ENCODE assay signal across 16 cellular contexts in genomic region chr13:61900033-61900432, GRCh38.
A peak's percentile ranks its signal among the peaks of the same experiment; 100 is the strongest.
DNase-seq lines count a peak whose midpoint lies in the region; FAIRE-seq and TF ChIP-seq lines count a peak whose summit lies in the region.
"Had no signal": no experiment of that assay in that cellular context is flagged by ENCODE, and none has a peak within 500 bp of the region (broad histone marks: within the 10 kb centered on the region; RNA-seq: fewer than 3 reads in every experiment).

No MANE protein-coding gene starts in this region.

- no peak overlapping the region for H4K91ac ChIP-seq in H9 (ENCODE audit: insufficient read length, low read depth, low read length)

- no peaks in the 10 kb centered on the region for H3K79me1 ChIP-seq in H9 (ENCODE audit: insufficient read depth, low read depth, low read length, poor library complexity, severe bottlenecking)

- H3K9me3 Mint-ChIP-seq in H9 (peaks cover 5% of the 10 kb centered on the region in 2 experiments; a peak in 3 of 5 replicates), endodermal cell (no peaks in the 10 kb centered on the region), neural progenitor cell (peaks cover 4% of the 10 kb centered on the region)

- H3K79me2 ChIP-seq in H9 (ENCODE audit: insufficient read depth, low read length) = no peaks in the 10 kb centered on the region
- H3K79me2 ChIP-seq in neural progenitor cell (ENCODE audit: low read depth) = no peaks in the 10 kb centered on the region

- H3K14ac ChIP-seq in H9 (ENCODE audit: insufficient read depth, low read length) = no peak overlapping the region

- H2BK120ac ChIP-seq in H9 (ENCODE audit: low read depth, low read length, poor library complexity, severe bottlenecking) = no peak overlapping the region

- H2BK20ac ChIP-seq in H9 (ENCODE audit: low read depth, low read length, poor library complexity, severe bottlenecking) = no peak overlapping the region

- no peak overlapping the region for H4K5ac ChIP-seq in H9 (ENCODE audit: insufficient read length, low read depth, low read length)

- H3K18ac ChIP-seq in H9 (ENCODE audit: insufficient read length, low read depth, low read length) = no peak overlapping the region

- H3K4me1 Mint-ChIP-seq in H9 (peaks cover 17 to 24% of the 10 kb centered on the region in 2 experiments), endodermal cell (peaks cover 7% of the 10 kb centered on the region), neural progenitor cell (no peaks in the 10 kb centered on the region)
- H3K4me1 Mint-ChIP-seq: B cell, IgD-negative memory B cell had no signal

- H3K27me3 ChIP-seq in H9 (ENCODE audit: insufficient read depth, low read length) (no peaks in the 10 kb centered on the region), endodermal cell (ENCODE audit: control insufficient read depth, insufficient read depth, low read length, poor library complexity, severe bottlenecking) (no peaks in the 10 kb centered on the region), iPS-20b (ENCODE audit: insufficient read depth, low read length) (no peaks in the 10 kb centered on the region), neural progenitor cell (no peaks in the 10 kb centered on the region), HAP-1 (ENCODE audit: low read depth) (no peaks in the 10 kb centered on the region)

- no peak overlapping the region for H4K8ac ChIP-seq in H9 (replicated peaks; ENCODE audit: insufficient read length, low read depth, low read length)

- no peak overlapping the region for H2BK15ac ChIP-seq in H9 (ENCODE audit: low read depth, low read length)

- no peak overlapping the region for H3K23ac ChIP-seq in H9 (ENCODE audit: insufficient read length, low read depth, low read length)

- H3F3A ChIP-seq in neural progenitor cell (ENCODE audit: low read depth) = no peaks in the 10 kb centered on the region

- no peaks in the 10 kb centered on the region for H3K36me3 ChIP-seq in endodermal cell (ENCODE audit: control insufficient read depth, insufficient read depth, low read length)
- H3K36me3 ChIP-seq in iPS-20b (ENCODE audit: insufficient read depth, low read depth, low read length) = no peaks in the 10 kb centered on the region
- H3K36me3 ChIP-seq in neural progenitor cell = no peaks in the 10 kb centered on the region
- no peaks in the 10 kb centered on the region for H3K36me3 ChIP-seq in HAP-1 (replicated peaks)

- H4K20me1 ChIP-seq in H9 (ENCODE audit: control insufficient read depth, insufficient read depth, insufficient read length) = no peaks in the 10 kb centered on the region
- no peaks in the 10 kb centered on the region for H4K20me1 ChIP-seq in neural progenitor cell (ENCODE audit: low read depth)

- H3K4me2 ChIP-seq in H9 (ENCODE audit: insufficient read depth, insufficient read length, low read length) = no peak overlapping the region
- no peak overlapping the region for H3K4me2 ChIP-seq in neural progenitor cell

- H3T11ph ChIP-seq in H9 (ENCODE audit: low read length) = no peak overlapping the region

- in situ Hi-C loops in HAP-1 (cut with MboI; ENCODE audit: low sequenced_read_pairs) = no loop called here

- H3K4me1 ChIP-seq in H9 (ENCODE audit: insufficient read depth, low read length) (no peaks in the 10 kb centered on the region; the same call in 1 of the 2 replicates), endodermal cell (ENCODE audit: control insufficient read depth, insufficient read depth, low read length) (no peaks in the 10 kb centered on the region), iPS-20b (ENCODE audit: insufficient read depth, low read length) (peaks cover 13% of the 10 kb centered on the region; the same call in 1 of the 2 replicates), neural progenitor cell (peaks cover 9% of the 10 kb centered on the region), HAP-1 (peaks cover 38% of the 10 kb centered on the region)

- H2AK5ac ChIP-seq in H9 (ENCODE audit: insufficient read length, low read length) = no peak overlapping the region

- H3K27me3 Mint-ChIP-seq in H9 (ENCODE audit: low read depth) = no peaks in the 10 kb centered on the region
- H3K27me3 Mint-ChIP-seq in endodermal cell (ENCODE audit: insufficient read depth) = no peaks in the 10 kb centered on the region
- H3K27me3 Mint-ChIP-seq in neural progenitor cell (ENCODE audit: insufficient read depth, low read depth) = peaks cover 2% of the 10 kb centered on the region
- H3K27me3 Mint-ChIP-seq: B cell; CD4-positive, alpha-beta T cell; IgD-negative memory B cell had no signal

- H3K4me3 ChIP-seq in endodermal cell (ENCODE audit: low read length) = no peak overlapping the region
- H3K4me3 ChIP-seq in iPS-20b (ENCODE audit: low read length) = peak overlapping the region; percentile 31; the same call in 1 of the 2 replicates
- no peak overlapping the region for H3K4me3 ChIP-seq in neural progenitor cell
- H3K4me3 ChIP-seq in HAP-1 = no peak overlapping the region
- H3K4me3 ChIP-seq: GM23248 had no signal

- no CpG with 5 or more reads among the region's 3 CpGs for WGBS in H9 (ENCODE audit: extremely low coverage, insufficient read length, low lambda C conversion rate)
- 0 to 60% methylated on average over 1 to 3 of the region's 3 CpGs for WGBS in endodermal cell (ENCODE audit: insufficient coverage in 1 of 2, insufficient read length in 1 of 2), 2 experiments

- no peak overlapping the region for H3K27ac ChIP-seq in H9 (ENCODE audit: insufficient read length, low read depth, low read length)
- no peak overlapping the region for H3K27ac ChIP-seq in endodermal cell (ENCODE audit: low read depth, low read length)
- H3K27ac ChIP-seq in iPS-20b (ENCODE audit: low read length) = no peak overlapping the region
- no peak overlapping the region for H3K27ac ChIP-seq in neural progenitor cell
- H3K27ac ChIP-seq: GM23248 had no signal

- no peak overlapping the region for H2BK5ac ChIP-seq in H9 (ENCODE audit: insufficient read length, low read length)

- DNase-seq in H9 = no peak
- peak; percentile 48 for DNase-seq in endodermal cell
- DNase-seq in neural progenitor cell (ENCODE audit: low spot score) = no peak
- DNase-seq in NCI-H1694 (lab: John Stamatoyannopoulos, UW) = no peak
- no peak for DNase-seq in AG08396 (ENCODE audit: low spot score)
- no peak for DNase-seq in HAP-1 (ENCODE audit: low spot score in 2 of 2)
- no peak for DNase-seq in RCC 7860 (ENCODE audit: low spot score)
- DNase-seq: ACHN; C1 segment of cervical spinal cord; Calu3; CD4-positive, alpha-beta T cell; DMS 273 treated with DMSO at 0.1 percent for 48 hours; GM23248 had no signal

- H3K4me3 Mint-ChIP-seq in H9 = no peak overlapping the region
- no peak overlapping the region for H3K4me3 Mint-ChIP-seq in endodermal cell
- H3K4me3 Mint-ChIP-seq in neural progenitor cell = no peak overlapping the region
- H3K4me3 Mint-ChIP-seq: B cell; CD4-positive, alpha-beta T cell; IgD-negative memory B cell had no signal

- peaks cover 0 to 6% (median 6%) of the 10 kb centered on the region in 3 experiments; a peak in 3 of 7 replicates for H3K36me3 Mint-ChIP-seq in H9 (ENCODE audit: insufficient read depth in 1 of 3, low read depth in 3 of 3)
- no peaks in the 10 kb centered on the region for H3K36me3 Mint-ChIP-seq in endodermal cell (ENCODE audit: low read depth)
- no peaks in the 10 kb centered on the region for H3K36me3 Mint-ChIP-seq in neural progenitor cell
- H3K36me3 Mint-ChIP-seq: IgD-negative memory B cell had no signal

- no peak overlapping the region for H3K56ac ChIP-seq in H9 (ENCODE audit: insufficient read length, low read depth, low read length)

- H2BK12ac ChIP-seq in H9 (ENCODE audit: insufficient read length, low read depth, low read length) = no peak overlapping the region

- H3K27ac Mint-ChIP-seq in H9 (peak overlapping the region in 2 of 3 experiments; percentile 61 to 90; a peak in 5 of 7 replicates), endodermal cell (no peak overlapping the region), neural progenitor cell (peak overlapping the region; percentile 66)
- H3K27ac Mint-ChIP-seq: B cell; CD4-positive, alpha-beta T cell; IgD-negative memory B cell had no signal

- no peak overlapping the region for H3K9ac ChIP-seq in H9 (ENCODE audit: extremely low read depth, insufficient read length, low read length)
- H3K9ac ChIP-seq in endodermal cell (ENCODE audit: extremely low read depth, low read length, poor library complexity, severe bottlenecking) = no peak overlapping the region
- H3K9ac ChIP-seq in iPS-20b (ENCODE audit: low read depth, low read length) = no peak overlapping the region
- no peak overlapping the region for H3K9ac ChIP-seq in neural progenitor cell
- H3K9ac ChIP-seq: GM23248 had no signal

- H3K23me2 ChIP-seq in H9 (ENCODE audit: insufficient read length, low read depth, low read length, poor library complexity, severe bottlenecking) = no peaks in the 10 kb centered on the region

- no peak overlapping the region for H3K4ac ChIP-seq in H9 (ENCODE audit: low read depth, low read length)

- H3K9me3 ChIP-seq in H9 (ENCODE audit: control insufficient read depth, low read depth, low read length) (no peaks in the 10 kb centered on the region), endodermal cell (ENCODE audit: control insufficient read depth, low read length) (no peaks in the 10 kb centered on the region), iPS-20b (ENCODE audit: insufficient read depth, low read depth, low read length) (peaks cover 7% of the 10 kb centered on the region; the same call in 1 of the 2 replicates), neural progenitor cell (ENCODE audit: low read depth) (no peaks in the 10 kb centered on the region), HAP-1 (no peaks in the 10 kb centered on the region)

- H2AFZ ChIP-seq in H9 (ENCODE audit: low read length) (no peak overlapping the region), neural progenitor cell (replicated peaks) (no peak overlapping the region)
- H2AFZ ChIP-seq: GM23248 had no signal

- no peak for FAIRE-seq in RCC 7860 (lab: Jason Lieb, UNC)

- TF ChIP-seq CTCF in H9 (conservative IDR thresholded peaks at IDR 0.05) = no peak
- TF ChIP-seq CTCF in endodermal cell (conservative IDR thresholded peaks at IDR 0.05) = no peak
- no peak for TF ChIP-seq CTCF in neural progenitor cell (IDR thresholded peaks at IDR 0.05)
